Comparison of ENCODE assay signal across 18 cellular contexts in genomic region chr5:881551-881935, GRCh38.
"Had no signal": no experiment of that assay in that cellular context is flagged by ENCODE, and none has a peak within 500 bp of the region (broad histone marks: within the 10 kb centered on the region; RNA-seq: fewer than 3 reads in every experiment).

No MANE protein-coding gene starts in this region.

- DNase-seq: activated B cell treated with CpG ODN at 0.5 μM for 24 hours; activated CD4-positive, alpha-beta T cell treated with anti-CD3 and anti-CD28 coated beads for 4 hours; activated CD4-positive, alpha-beta T cell treated with anti-CD3 and anti-CD28 coated beads, Interleukin-2, amount 50 U/mL, for 48 hours; activated gamma-delta T cell treated with Interleukin-2 at 50 U/mL for 16 hours; activated naive CD4-positive, alpha-beta T cell treated with anti-CD3 and anti-CD28 coated beads, Interleukin-2, amount 50 U/mL, for 16 hours; colonic mucosa; effector CD8-positive, alpha-beta T cell; mesendoderm; natural killer cell; stimulated activated naive CD4-positive, alpha-beta T cell treated with Interleukin-2 at 50 U/mL for 16 hours; T-cell had no signal

- H3K27ac ChIP-seq: colonic mucosa, left lung, neutrophil, pancreas, psoas muscle, tibial nerve had no signal

- H3K4me3 Mint-ChIP-seq: activated B cell treated with CpG ODN at 0.5 μM for 24 hours; T-cell; T-helper 2 cell treated with Interferon-gamma antibody and Interleukin-4, amounts not matched to agents 5 μg/mL and 100 μg/mL, for 36 hours had no signal

- H3K27ac Mint-ChIP-seq: activated B cell treated with CpG ODN at 0.5 μM for 24 hours had no signal

- H3K27me3 Mint-ChIP-seq: activated B cell treated with CpG ODN at 0.5 μM for 24 hours, T-cell had no signal

- H3K4me1 ChIP-seq: colonic mucosa, left lung, pancreas, psoas muscle, tibial nerve had no signal

- ATAC-seq: left lung, natural killer cell, pancreas, psoas muscle, T-cell had no signal

- H3K9me3 ChIP-seq: colonic mucosa, left lung, neutrophil, pancreas, psoas muscle, tibial nerve had no signal

- H3K4me3 ChIP-seq: colonic mucosa, left lung, lung, pancreas, psoas muscle, tibial nerve had no signal

- H3K9me3 Mint-ChIP-seq: activated B cell treated with CpG ODN at 0.5 μM for 24 hours had no signal

- H3K27me3 ChIP-seq: colonic mucosa, left lung, neutrophil, pancreas, tibial nerve had no signal
